ENCODE assay signal across 28 cellular contexts in the genomic region with DNA sequence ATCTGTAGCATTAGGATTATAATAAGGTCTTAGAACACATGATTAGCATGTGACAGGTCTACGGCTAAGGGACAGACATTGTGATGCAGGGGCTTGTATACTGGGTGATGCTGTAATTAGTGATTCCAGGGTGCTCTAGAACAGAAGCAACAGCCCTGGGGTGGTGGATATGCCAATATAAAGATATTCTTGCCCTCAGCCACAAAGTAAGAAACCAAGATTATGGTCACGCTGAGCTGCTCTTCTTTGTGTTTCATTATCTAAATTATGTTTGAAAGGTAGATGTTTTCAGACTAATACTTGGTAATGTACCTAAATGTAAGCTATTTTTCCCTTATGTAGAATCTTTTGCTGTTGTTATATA. TPM values are rescaled to one million over a fixed set of nuclear protein-coding genes. Genes with fewer than 3 reads are reported as not detected.
"Had no signal": no experiment of that assay in that cellular context is flagged by ENCODE, and none has a peak within 500 bp of the region (broad histone marks: within the 10 kb centered on the region; RNA-seq: fewer than 3 reads in every experiment).

No MANE protein-coding gene starts in this region.

- H3K27ac ChIP-seq: body of pancreas, SJSA1 had no signal

- H3K4me1 ChIP-seq: body of pancreas, SJSA1 had no signal

- H3K4me3 ChIP-seq: body of pancreas, SJSA1 had no signal

- DNase-seq: activated B cell treated with CpG ODN at 0.5 μM for 24 hours; activated CD4-positive, alpha-beta T cell treated with anti-CD3 and anti-CD28 coated beads for 1 hour; activated CD4-positive, alpha-beta T cell treated with anti-CD3 and anti-CD28 coated beads, Interleukin-2, amount 10 ng/mL, durations not matched to agents 24 days and 14 days; activated CD4-positive, alpha-beta T cell treated with anti-CD3 and anti-CD28 coated beads, Interleukin-2, amount 50 U/mL, for 48 hours; activated CD8-positive, alpha-beta memory T cell treated with anti-CD3 and anti-CD28 coated beads, Interleukin-2, amount 10 ng/mL, durations not matched to agents 7 days and 5 days; activated effector memory CD4-positive, alpha-beta T cell treated with Interleukin-2 at 50 U/mL for 16 hours; activated naive CD4-positive, alpha-beta T cell; activated T-cell treated with anti-CD3 and anti-CD28 coated beads, Interleukin-2, amount 50 U/mL, for 24 hours; aorta; body of pancreas; KG1; NCI-H1092; NCI-H1417; NCI-H1930; NCI-H2171; NCI-H2227 treated with DMSO at 0.1 percent for 48 hours; NCI-H446 treated with DMSO at 0.1 percent for 48 hours; NCI-H524 treated with DMSO at 0.1 percent for 48 hours; NCI-H748 treated with DMSO at 0.1 percent for 48 hours; PC-3; SHP77; T-cell; T-helper 2 cell; T1000 had no signal

- H3K27me3 Mint-ChIP-seq: activated B cell treated with CpG ODN at 0.5 μM for 24 hours had no signal

- H3K4me3 Mint-ChIP-seq: activated B cell treated with CpG ODN at 0.5 μM for 24 hours; activated CD4-positive, alpha-beta T cell treated with anti-CD3 and anti-CD28 coated beads, Interleukin-2, amount 10 ng/mL, durations not matched to agents 24 days and 14 days; activated CD8-positive, alpha-beta memory T cell treated with anti-CD3 and anti-CD28 coated beads, Interleukin-2, amount 10 ng/mL, durations not matched to agents 7 days and 5 days; activated naive CD4-positive, alpha-beta T cell treated with anti-CD3 and anti-CD28 coated beads, Interleukin-2, amount 50 U/mL, for 24 hours; activated T-cell treated with anti-CD3 and anti-CD28 coated beads, Interleukin-2, amount 50 U/mL, for 24 hours; activated T-helper 1 cell treated with anti-CD3 and anti-CD28 coated beads, Interleukin-12 subunit alpha, Interleukin-12 subunit beta, Interleukin-2, Interleukin-4 antibody, amounts not matched to agents 30 ng/mL and 10 ng/mL and 1 ng/mL, durations not matched to agents 14 hours and 24 hours and 36 hours; central memory CD8-positive, alpha-beta T cell; T-cell had no signal

- H3K36me3 Mint-ChIP-seq: activated CD8-positive, alpha-beta memory T cell treated with anti-CD3 and anti-CD28 coated beads, Interleukin-2, amount 10 ng/mL, durations not matched to agents 7 days and 5 days; activated naive CD4-positive, alpha-beta T cell treated with anti-CD3 and anti-CD28 coated beads, Interleukin-2, amount 50 U/mL, for 24 hours; T-cell had no signal

- H3K9me3 ChIP-seq: body of pancreas, SJSA1 had no signal

- H3K9me3 Mint-ChIP-seq: activated B cell treated with CpG ODN at 0.5 μM for 24 hours; activated CD4-positive, alpha-beta T cell treated with anti-CD3 and anti-CD28 coated beads, Interleukin-2, amount 10 ng/mL, durations not matched to agents 24 days and 14 days; activated naive CD4-positive, alpha-beta T cell treated with anti-CD3 and anti-CD28 coated beads, Interleukin-2, amount 50 U/mL, for 24 hours; activated T-cell treated with anti-CD3 and anti-CD28 coated beads, Interleukin-2, amount 50 U/mL, for 24 hours; activated T-helper 1 cell treated with anti-CD3 and anti-CD28 coated beads, Interleukin-12 subunit alpha, Interleukin-12 subunit beta, Interleukin-2, Interleukin-4 antibody, amounts not matched to agents 30 ng/mL and 10 ng/mL and 1 ng/mL, durations not matched to agents 14 hours and 24 hours and 36 hours; central memory CD8-positive, alpha-beta T cell; T-cell had no signal

- H3K27me3 ChIP-seq: body of pancreas, SJSA1 had no signal

- H3K27ac Mint-ChIP-seq: activated B cell treated with CpG ODN at 0.5 μM for 24 hours; activated CD4-positive, alpha-beta T cell treated with anti-CD3 and anti-CD28 coated beads, Interleukin-2, amount 10 ng/mL, durations not matched to agents 24 days and 14 days; activated CD8-positive, alpha-beta memory T cell treated with anti-CD3 and anti-CD28 coated beads, Interleukin-2, amount 10 ng/mL, durations not matched to agents 7 days and 5 days; activated naive CD4-positive, alpha-beta T cell treated with anti-CD3 and anti-CD28 coated beads, Interleukin-2, amount 50 U/mL, for 24 hours; activated T-cell treated with anti-CD3 and anti-CD28 coated beads, Interleukin-2, amount 50 U/mL, for 24 hours; activated T-helper 1 cell treated with anti-CD3 and anti-CD28 coated beads, Interleukin-12 subunit alpha, Interleukin-12 subunit beta, Interleukin-2, Interleukin-4 antibody, amounts not matched to agents 30 ng/mL and 10 ng/mL and 1 ng/mL, durations not matched to agents 14 hours and 24 hours and 36 hours; T-cell had no signal

- H3K4me1 Mint-ChIP-seq: activated CD4-positive, alpha-beta T cell treated with anti-CD3 and anti-CD28 coated beads, Interleukin-2, amount 10 ng/mL, durations not matched to agents 24 days and 14 days; activated CD8-positive, alpha-beta memory T cell treated with anti-CD3 and anti-CD28 coated beads, Interleukin-2, amount 10 ng/mL, durations not matched to agents 7 days and 5 days; activated naive CD4-positive, alpha-beta T cell treated with anti-CD3 and anti-CD28 coated beads, Interleukin-2, amount 50 U/mL, for 24 hours; central memory CD8-positive, alpha-beta T cell; T-cell had no signal

RNA-seq across cellular contexts. Expression of a gene that starts 45.3 kb away (rescaled TPM):
- total RNA-seq: activated B cell treated with CpG ODN at 0.5 μM for 24 hours had no signal
